In genomic region chr6:148051-148984, GRCh38 we compare ENCODE assay signal across 8 cellular contexts.
DNase-seq lines count a peak whose midpoint lies in the region; ATAC-seq and TF ChIP-seq lines count a peak whose summit lies in the region.
"Not testable (repeated sequence)": the region's sequence is repeated elsewhere in the genome, so short reads cannot be mapped to it uniquely, and the experiment has no call there.

No MANE protein-coding gene starts in this region.

- H3K36me3 ChIP-seq in mucosa of descending colon (ENCODE audit: low read depth), result not testable (repeated sequence)

- H3K9me3 ChIP-seq in mucosa of descending colon, result not testable (repeated sequence)

- peak; percentile 61 for DNase-seq in GF-D8 (lab: John Stamatoyannopoulos, UW)
- DNase-seq in OCI-M2 (lab: John Stamatoyannopoulos, UW; ENCODE audit: unreplicated experiment), result peak; percentile 58
- peak; percentile 11 to 19 for DNase-seq in activated CD8-positive, alpha-beta memory T cell treated with anti-CD3 and anti-CD28 coated beads for 1 hour (ENCODE audit: extremely low read depth in 1 of 2, low read depth in 1 of 2)
- DNase-seq in effector CD8-positive, alpha-beta T cell (lab: John Stamatoyannopoulos, UW), result peak; percentile 18
- DNase-seq in mucosa of descending colon, result peak; percentile 45 to 62 (median 46)
- DNase-seq in stimulated activated CD8-positive, alpha-beta memory T cell treated with anti-CD3 and anti-CD28 coated beads, Interleukin-4, amount 100 ng/mL, for 48 hours, result peak; percentile 98

- intact Hi-C loops in mucosa of descending colon (cut with DNase I, micrococcal nuclease), result not testable (repeated sequence)

- not testable (repeated sequence) for H3K4me1 ChIP-seq in mucosa of descending colon (ENCODE audit: low read depth)

- not testable (repeated sequence) for H3K4me3 ChIP-seq in mucosa of descending colon

- peak; percentile 27 for TF ChIP-seq CTCF in mucosa of descending colon (IDR thresholded peaks at IDR 0.05)

- ATAC-seq in GM21717 (IDR thresholded peaks at IDR 0.05; ENCODE audit: unreplicated experiment) (peak; percentile 93), HG03520 (IDR thresholded peaks at IDR 0.05; ENCODE audit: unreplicated experiment) (peak; percentile 93), mucosa of descending colon (peak; percentile 76)

Comparison
In these comparisons a context has a peak if more than half of its experiments do, and no peak if none do; other contexts are left out.
1. DNase-seq: peak in every context shown above with its lines; median percentile 98 in stimulated activated CD8-positive, alpha-beta memory T cell treated with anti-CD3 and anti-CD28 coated beads, Interleukin-4, amount 100 ng/mL, for 48 hours; 61 in GF-D8; 58 in OCI-M2; 46 in mucosa of descending colon; 18 in effector CD8-positive, alpha-beta T cell; 15 in activated CD8-positive, alpha-beta memory T cell treated with anti-CD3 and anti-CD28 coated beads for 1 hour.